ENCODE assay signal across 1 cellular context in the genomic region with DNA sequence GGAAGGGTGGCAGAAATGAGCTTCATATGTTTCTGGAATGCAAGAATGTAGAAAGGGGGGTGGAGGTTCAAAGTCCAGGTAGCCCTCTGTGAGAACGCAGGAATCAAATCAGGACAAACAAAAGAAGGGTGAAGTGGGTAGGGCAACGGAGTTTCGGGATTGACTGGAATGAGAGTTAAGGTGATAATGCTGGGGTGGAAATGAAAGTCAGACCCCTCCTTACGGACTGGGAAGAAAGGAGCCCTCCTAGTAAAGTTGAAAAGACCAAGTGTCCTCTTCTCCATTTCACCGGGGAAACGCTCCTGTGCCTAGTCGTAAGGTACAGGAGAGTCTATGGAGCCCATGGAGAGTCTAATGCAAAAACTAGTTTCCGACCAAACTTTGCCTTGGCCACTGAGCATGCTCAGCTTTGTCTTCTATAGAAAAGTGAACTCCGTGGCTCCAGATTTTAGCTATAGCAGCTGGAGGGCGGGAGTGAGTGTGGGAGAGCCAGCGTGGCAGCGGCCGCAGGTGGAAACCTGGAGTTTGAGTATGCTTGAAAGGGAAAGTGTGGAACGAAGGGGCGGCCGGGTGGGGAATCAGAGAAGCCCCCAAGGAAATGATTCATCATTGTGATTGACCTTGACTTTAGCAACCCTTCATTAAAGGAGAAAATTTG.
TF ChIP-seq lines count a peak whose summit lies in the region.

No MANE protein-coding gene starts in this region.

TF ChIP-seq in HepG2, 621 proteins besides CTCF, POLR2A, EP300 and RAD21 (continued from another document and continues in another):
- peak; percentile 98 for TF ChIP-seq HNF4A (CRISPR knock-in tag; IDR thresholded peaks at IDR 0.05)
- TF ChIP-seq RCOR2 (CRISPR knock-in tag; IDR thresholded peaks at IDR 0.05) = peak; percentile 65; the same call in 1 of the 2 replicates
- TF ChIP-seq, protein P1, sequence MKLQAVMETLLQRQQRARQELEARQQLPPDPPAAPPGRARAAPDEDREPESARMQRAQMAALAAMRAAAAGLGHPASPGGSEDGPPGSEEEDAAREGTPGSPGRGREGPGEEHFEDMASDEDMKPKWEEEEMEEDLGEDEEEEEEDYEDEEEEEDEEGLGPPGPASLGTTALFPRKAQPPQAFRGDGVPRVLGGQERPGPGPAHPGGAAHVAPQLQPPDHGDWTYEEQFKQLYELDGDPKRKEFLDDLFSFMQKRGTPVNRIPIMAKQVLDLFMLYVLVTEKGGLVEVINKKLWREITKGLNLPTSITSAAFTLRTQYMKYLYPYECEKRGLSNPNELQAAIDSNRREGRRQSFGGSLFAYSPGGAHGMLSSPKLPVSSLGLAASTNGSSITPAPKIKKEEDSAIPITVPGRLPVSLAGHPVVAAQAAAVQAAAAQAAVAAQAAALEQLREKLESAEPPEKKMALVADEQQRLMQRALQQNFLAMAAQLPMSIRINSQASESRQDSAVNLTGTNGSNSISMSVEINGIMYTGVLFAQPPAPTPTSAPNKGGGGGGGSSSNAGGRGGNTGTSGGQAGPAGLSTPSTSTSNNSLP (IDR thresholded peaks at IDR 0.05; ENCODE audit: low read depth, low read length) = peak; percentile 80
- TF ChIP-seq ZNF597 (CRISPR knock-in tag; IDR thresholded peaks at IDR 0.05) = no peak
- TF ChIP-seq THAP11 (CRISPR knock-in tag; IDR thresholded peaks at IDR 0.05) = peak; percentile 54
- TF ChIP-seq ZNF317 (CRISPR knock-in tag; IDR thresholded peaks at IDR 0.05) = 0 out of 2 replicates have a peak, but pooled peaks have one; percentile 31
- no peak for TF ChIP-seq ZNF207 (IDR thresholded peaks at IDR 0.05; ENCODE audit: borderline replicate concordance)
- no peak for TF ChIP-seq ZNF570 (CRISPR knock-in tag; IDR thresholded peaks at IDR 0.05; ENCODE audit: borderline replicate concordance)
- TF ChIP-seq LRRFIP1 (CRISPR knock-in tag; conservative IDR thresholded peaks at IDR 0.05) = no peak
- TF ChIP-seq ZNF782 (CRISPR knock-in tag; IDR thresholded peaks at IDR 0.05; ENCODE audit: borderline replicate concordance) = no peak; the same call in 1 of the 2 replicates
- TF ChIP-seq, protein P2, sequence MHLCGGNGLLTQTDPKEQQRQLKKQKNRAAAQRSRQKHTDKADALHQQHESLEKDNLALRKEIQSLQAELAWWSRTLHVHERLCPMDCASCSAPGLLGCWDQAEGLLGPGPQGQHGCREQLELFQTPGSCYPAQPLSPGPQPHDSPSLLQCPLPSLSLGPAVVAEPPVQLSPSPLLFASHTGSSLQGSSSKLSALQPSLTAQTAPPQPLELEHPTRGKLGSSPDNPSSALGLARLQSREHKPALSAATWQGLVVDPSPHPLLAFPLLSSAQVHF (CRISPR knock-in tag; IDR thresholded peaks at IDR 0.05) = no peak
- no peak for TF ChIP-seq JUND (CRISPR knock-in tag; IDR thresholded peaks at IDR 0.05)
- no peak for TF ChIP-seq NFATC3 (CRISPR knock-in tag; IDR thresholded peaks at IDR 0.05)
- peak; percentile 79; the same call in 1 of the 2 replicates for TF ChIP-seq THRA (CRISPR knock-in tag; IDR thresholded peaks at IDR 0.05; ENCODE audit: borderline replicate concordance)
- no peak for TF ChIP-seq GLI4 (CRISPR knock-in tag; IDR thresholded peaks at IDR 0.05; ENCODE audit: borderline replicate concordance)
- TF ChIP-seq MEIS1 (CRISPR knock-in tag; IDR thresholded peaks at IDR 0.05; ENCODE audit: borderline replicate concordance) = no peak
- TF ChIP-seq KAT2B (IDR thresholded peaks at IDR 0.05; ENCODE audit: borderline replicate concordance, low read depth, low read length) = no peak
- no peak for TF ChIP-seq ZNF280D (CRISPR knock-in tag; IDR thresholded peaks at IDR 0.05)
- TF ChIP-seq, protein P3, sequence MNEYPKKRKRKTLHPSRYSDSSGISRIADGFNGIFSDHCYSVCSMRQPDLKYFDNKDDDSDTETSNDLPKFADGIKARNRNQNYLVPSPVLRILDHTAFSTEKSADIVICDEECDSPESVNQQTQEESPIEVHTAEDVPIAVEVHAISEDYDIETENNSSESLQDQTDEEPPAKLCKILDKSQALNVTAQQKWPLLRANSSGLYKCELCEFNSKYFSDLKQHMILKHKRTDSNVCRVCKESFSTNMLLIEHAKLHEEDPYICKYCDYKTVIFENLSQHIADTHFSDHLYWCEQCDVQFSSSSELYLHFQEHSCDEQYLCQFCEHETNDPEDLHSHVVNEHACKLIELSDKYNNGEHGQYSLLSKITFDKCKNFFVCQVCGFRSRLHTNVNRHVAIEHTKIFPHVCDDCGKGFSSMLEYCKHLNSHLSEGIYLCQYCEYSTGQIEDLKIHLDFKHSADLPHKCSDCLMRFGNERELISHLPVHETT (CRISPR knock-in tag; conservative IDR thresholded peaks at IDR 0.05) = no peak
- TF ChIP-seq ZNF605 (CRISPR knock-in tag; IDR thresholded peaks at IDR 0.05) = peak; percentile 65; the same call in 1 of the 2 replicates
- no peak; the same call in 1 of the 2 replicates for TF ChIP-seq GMEB1 (CRISPR knock-in tag; IDR thresholded peaks at IDR 0.05; ENCODE audit: borderline replicate concordance)
- no peak for TF ChIP-seq AKAP8 (CRISPR knock-in tag; IDR thresholded peaks at IDR 0.05)
- no peak for TF ChIP-seq GPN1 (CRISPR knock-in tag; IDR thresholded peaks at IDR 0.05; ENCODE audit: borderline replicate concordance)
- no peak for TF ChIP-seq ZNF598 (CRISPR knock-in tag; IDR thresholded peaks at IDR 0.05; ENCODE audit: borderline replicate concordance)
- TF ChIP-seq UBTF (CRISPR knock-in tag; IDR thresholded peaks at IDR 0.05) = 0 out of 2 replicates have a peak, but pooled peaks have one; percentile 17
- TF ChIP-seq MAZ (IDR thresholded peaks at IDR 0.05; ENCODE audit: borderline replicate concordance, low read depth, low read length) = no peak; the same call in 1 of the 2 replicates
- peak; percentile 26 for TF ChIP-seq MAZ (CRISPR knock-in tag; IDR thresholded peaks at IDR 0.05; ENCODE audit: low read depth)
- peak; percentile 30; the same call in 1 of the 2 replicates for TF ChIP-seq ZNF629 (CRISPR knock-in tag; conservative IDR thresholded peaks at IDR 0.05)
- no peak; the same call in 1 of the 2 replicates for TF ChIP-seq E2F1 (CRISPR knock-in tag; IDR thresholded peaks at IDR 0.05)
- TF ChIP-seq, protein P4, sequence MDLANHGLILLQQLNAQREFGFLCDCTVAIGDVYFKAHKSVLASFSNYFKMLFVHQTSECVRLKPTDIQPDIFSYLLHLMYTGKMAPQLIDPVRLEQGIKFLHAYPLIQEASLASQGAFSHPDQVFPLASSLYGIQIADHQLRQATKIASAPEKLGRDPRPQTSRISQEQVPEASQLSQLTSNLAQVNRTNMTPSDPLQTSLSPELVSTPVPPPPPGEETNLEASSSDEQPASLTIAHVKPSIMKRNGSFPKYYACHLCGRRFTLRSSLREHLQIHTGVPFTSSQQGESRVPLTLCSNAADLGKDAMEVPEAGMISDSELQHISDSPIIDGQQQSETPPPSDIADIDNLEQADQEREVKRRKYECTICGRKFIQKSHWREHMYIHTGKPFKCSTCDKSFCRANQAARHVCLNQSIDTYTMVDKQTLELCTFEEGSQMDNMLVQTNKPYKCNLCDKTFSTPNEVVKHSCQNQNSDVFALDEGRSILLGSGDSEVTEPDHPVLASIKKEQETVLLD (CRISPR knock-in tag; IDR thresholded peaks at IDR 0.05; ENCODE audit: low read depth) = 0 out of 2 replicates have a peak, but pooled peaks have one; percentile 15
- no peak for TF ChIP-seq NFE2L2 (IDR thresholded peaks at IDR 0.05; ENCODE audit: low read length)
- no peak for TF ChIP-seq TEF (CRISPR knock-in tag; IDR thresholded peaks at IDR 0.05)
- no peak for TF ChIP-seq ZIK1 (CRISPR knock-in tag; IDR thresholded peaks at IDR 0.05; ENCODE audit: borderline replicate concordance, low read depth)
